Comparison of ENCODE assay signal across 20 cellular contexts in genomic region chr6:167508919-167509852, GRCh38.
"Had no signal": no experiment of that assay in that cellular context is flagged by ENCODE, and none has a peak within 500 bp of the region (broad histone marks: within the 10 kb centered on the region; RNA-seq: fewer than 3 reads in every experiment).

No MANE protein-coding gene starts in this region.

- H3K4me1 Mint-ChIP-seq: central memory CD8-positive, alpha-beta T cell; memory B cell had no signal

- H3K4me3 ChIP-seq: esophagus muscularis mucosa, gastrocnemius medialis, left lung, lower lobe of right lung, spleen, suprapubic skin, thyroid gland had no signal

- ATAC-seq: gastrocnemius medialis; left lung; lower lobe of right lung; natural killer cell; right cardiac atrium; stimulated activated naive B cell treated with anti-CD40 and anti-IgM and Interleukin-4, amounts not matched to agents 10 μg/mL and 1 μg/mL and 100 μg/mL, for 72 hours had no signal

- DNase-seq: effector memory CD4-positive, alpha-beta T cell; gastrocnemius medialis; islet precursor cell; left lung; lower lobe of right lung; natural killer cell; right cardiac atrium; spleen; stimulated activated CD4-positive, alpha-beta T cell treated with anti-CD3 and anti-CD28 coated beads, Interleukin-15, amount 100 ng/mL, for 24 hours; stimulated activated CD4-positive, alpha-beta T cell treated with anti-CD3 and anti-CD28 coated beads, Interleukin-1b, Interleukin-23, amount 100 ng/mL, for 48 hours; stimulated activated CD4-positive, alpha-beta T cell treated with anti-CD3 and anti-CD28 coated beads, Interleukin-4, amount 100 ng/mL, for 4 hours; stimulated activated naive B cell treated with anti-CD40 and anti-IgM and Interleukin-4, amounts not matched to agents 10 μg/mL and 1 μg/mL and 100 μg/mL, for 72 hours; thyroid gland had no signal

- H3K9me3 Mint-ChIP-seq: central memory CD8-positive, alpha-beta T cell; memory B cell; mesothelial cell of epicardium; natural killer cell; stimulated activated naive B cell treated with anti-CD40 and anti-IgM and Interleukin-4, amounts not matched to agents 10 μg/mL and 1 μg/mL and 100 μg/mL, for 72 hours; type B pancreatic cell had no signal

- H3K9me3 ChIP-seq: esophagus muscularis mucosa, gastrocnemius medialis, left lung, lower lobe of right lung, neutrophil, spleen, suprapubic skin, thyroid gland had no signal

- H3K36me3 ChIP-seq: esophagus muscularis mucosa, gastrocnemius medialis, left lung, lower lobe of right lung, neutrophil, spleen, suprapubic skin, thyroid gland had no signal

- H3K27ac Mint-ChIP-seq: memory B cell; mesothelial cell of epicardium; natural killer cell; stimulated activated naive B cell treated with anti-CD40 and anti-IgM and Interleukin-4, amounts not matched to agents 10 μg/mL and 1 μg/mL and 100 μg/mL, for 72 hours; type B pancreatic cell had no signal

- H3K27me3 ChIP-seq: thyroid gland had no signal

- H3K36me3 Mint-ChIP-seq: memory B cell, mesothelial cell of epicardium, natural killer cell, type B pancreatic cell had no signal

- H3K4me1 ChIP-seq: gastrocnemius medialis, left lung, lower lobe of right lung, spleen, suprapubic skin, thyroid gland had no signal

- H3K27ac ChIP-seq: esophagus muscularis mucosa, gastrocnemius medialis, left lung, lower lobe of right lung, neutrophil, spleen, suprapubic skin, thyroid gland had no signal

- H3K4me3 Mint-ChIP-seq: central memory CD8-positive, alpha-beta T cell; memory B cell; mesothelial cell of epicardium; natural killer cell; stimulated activated naive B cell treated with anti-CD40 and anti-IgM and Interleukin-4, amounts not matched to agents 10 μg/mL and 1 μg/mL and 100 μg/mL, for 72 hours; type B pancreatic cell had no signal
